ENCODE assay signal across 19 cellular contexts in genomic region chr3:65950340-65951326, GRCh38.
A peak's percentile ranks its signal among the peaks of the same experiment; 100 is the strongest.
DNase-seq lines count a peak whose midpoint lies in the region; ATAC-seq, FAIRE-seq and TF ChIP-seq lines count a peak whose summit lies in the region.
"Had no signal": no experiment of that assay in that cellular context is flagged by ENCODE, and none has a peak within 500 bp of the region (broad histone marks: within the 10 kb centered on the region; RNA-seq: fewer than 3 reads in every experiment).

No MANE protein-coding gene starts in this region.

- no peaks in the 10 kb centered on the region for H3K9me1 ChIP-seq in endothelial cell of umbilical vein (replicated peaks; ENCODE audit: control insufficient read depth, extremely low read depth, insufficient read depth, low read length)

- peaks cover 8% of the 10 kb centered on the region for H3K79me2 ChIP-seq in endothelial cell of umbilical vein (ENCODE audit: control insufficient read depth, insufficient read depth, low read length)

- H2AFZ ChIP-seq in endothelial cell of umbilical vein (ENCODE audit: low read depth, low read length): no peak overlapping the region

- BruUV-seq in Calu3 (replicated peaks; lab: Mats Ljungman, UMichigan) (no TSS peak), endothelial cell of umbilical vein (replicated peaks; lab: Mats Ljungman, UMichigan) (no TSS peak)

- no peaks in the 10 kb centered on the region for H3K27me3 Mint-ChIP-seq in Calu3 (ENCODE audit: unreplicated experiment)
- H3K27me3 Mint-ChIP-seq in mesothelial cell of epicardium (ENCODE audit: low read depth): no peaks in the 10 kb centered on the region
- no peaks in the 10 kb centered on the region for H3K27me3 Mint-ChIP-seq in CD8-positive, alpha-beta T cell (ENCODE audit: low read depth)

- H3K27me3 ChIP-seq in NT2/D1 (ENCODE audit: insufficient read depth, insufficient read length): no peaks in the 10 kb centered on the region
- H3K27me3 ChIP-seq in endothelial cell of umbilical vein (ENCODE audit: control insufficient read depth in 2 of 2, insufficient read depth in 2 of 2, low read length in 2 of 2): no peaks in the 10 kb centered on the region
- H3K27me3 ChIP-seq in CD8-positive, alpha-beta T cell (ENCODE audit: insufficient read depth, low read length): no peaks in the 10 kb centered on the region
- H3K27me3 ChIP-seq: foreskin keratinocyte, neutrophil had no signal

- dilution Hi-C loops in endothelial cell of umbilical vein (cut with MboI; ENCODE audit: extremely low pct_ligation_motif_present, low sequenced_read_pairs): no loop called here

- H3K9me3 Mint-ChIP-seq in Calu3 (ENCODE audit: low read depth, unreplicated experiment): no peaks in the 10 kb centered on the region
- no peaks in the 10 kb centered on the region for H3K9me3 Mint-ChIP-seq in mesothelial cell of epicardium
- H3K9me3 Mint-ChIP-seq in CD8-positive, alpha-beta T cell: no peaks in the 10 kb centered on the region
- H3K9me3 Mint-ChIP-seq: memory B cell had no signal

- peak overlapping the region; percentile 21 for H3K27ac ChIP-seq in endothelial cell of umbilical vein (ENCODE audit: insufficient read depth, low read depth, low read length)
- H3K27ac ChIP-seq in CD8-positive, alpha-beta T cell (ENCODE audit: low read depth, low read length): no peak overlapping the region
- no peak overlapping the region for H3K27ac ChIP-seq in RWPE1
- no peak overlapping the region for H3K27ac ChIP-seq in substantia nigra (ENCODE audit: low read depth, low read length, poor library complexity, severe bottlenecking)
- H3K27ac ChIP-seq: foreskin keratinocyte, neutrophil had no signal

- H3K4me3 ChIP-seq in NT2/D1 (ENCODE audit: insufficient read length, low read depth) (no peak overlapping the region), endothelial cell of umbilical vein (replicated peaks in 1 of 3; ENCODE audit: insufficient read depth in 1 of 3, low read depth in 1 of 3, low read length in 3 of 3) (no peak overlapping the region)
- H3K4me3 ChIP-seq in CD8-positive, alpha-beta T cell (ENCODE audit: low read depth, low read length): no peak overlapping the region

- no peak for ATAC-seq in CD8-positive, alpha-beta T cell
- ATAC-seq: activated T-helper 17 cell treated with anti-CD3 and anti-CD28 coated beads, Interleukin-2, amount 50 U/mL, for 72 hours; foreskin keratinocyte; right cardiac atrium had no signal

- H3K9ac ChIP-seq in NT2/D1 (ENCODE audit: insufficient read length, low read depth): no peak overlapping the region
- H3K9ac ChIP-seq in endothelial cell of umbilical vein (replicated peaks; ENCODE audit: extremely low read depth, insufficient read depth, low read length): no peak overlapping the region

- TF ChIP-seq POLR2A in endothelial cell of umbilical vein (IDR thresholded peaks at IDR 0.05; ENCODE audit: low read depth, low read length): no peak

- H3K4me1 Mint-ChIP-seq in Calu3 (ENCODE audit: low read depth, unreplicated experiment) (peaks cover 78% of the 10 kb centered on the region), mesothelial cell of epicardium (peaks cover 63% of the 10 kb centered on the region)
- H3K4me1 Mint-ChIP-seq in CD8-positive, alpha-beta T cell (ENCODE audit: low read depth): no peaks in the 10 kb centered on the region
- H3K4me1 Mint-ChIP-seq: activated T-helper 17 cell treated with anti-CD3 and anti-CD28 coated beads, Interleukin-2, amount 50 U/mL, for 72 hours; memory B cell had no signal

- H3K4me3 Mint-ChIP-seq in Calu3 (ENCODE audit: low read depth, unreplicated experiment) (no peak overlapping the region), mesothelial cell of epicardium (no peak overlapping the region)
- no peak overlapping the region for H3K4me3 Mint-ChIP-seq in CD8-positive, alpha-beta T cell
- H3K4me3 Mint-ChIP-seq: activated T-helper 17 cell treated with anti-CD3 and anti-CD28 coated beads, Interleukin-2, amount 50 U/mL, for 72 hours; memory B cell had no signal

- CTCF ChIA-PET in Calu3 (lab: Charles Lee) (no interaction called here), endothelial cell of umbilical vein (lab: Charles Lee) (interaction anchor here (1.4 to 2.2 kb wide), 4 partner anchors 13 to 60 kb away, joined by 3 to 8 read pairs (median 6); no protein-coding TSS in a partner anchor), RWPE1 (lab: Yijun Ruan, JAX) (no interaction called here)
- CTCF ChIA-PET in CD8-positive, alpha-beta T cell (lab: Charles Lee): no interaction called here

- intact Hi-C loops in Calu3 (cut with micrococcal nuclease; ENCODE audit: unreplicated experiment): loop anchor here (5.0 kb wide), 4 partner anchors 38 to 247 kb away; no protein-coding TSS in a partner anchor
- intact Hi-C loops in endothelial cell of umbilical vein (cut with micrococcal nuclease): no loop called here
- intact Hi-C loops in CD8-positive, alpha-beta T cell (cut with DNase I, micrococcal nuclease): no loop called here

- no peak for TF ChIP-seq CTCF in Calu3 (IDR thresholded peaks at IDR 0.05; ENCODE audit: unreplicated experiment)
- no peak for TF ChIP-seq CTCF in endothelial cell of umbilical vein (IDR thresholded peaks at IDR 0.05; ENCODE audit: extremely low read depth in 1 of 2, insufficient read depth in 1 of 2, low read depth in 1 of 2, low read length in 2 of 2)
- no peak for TF ChIP-seq CTCF in mesothelial cell of epicardium (IDR thresholded peaks at IDR 0.05; ENCODE audit: unreplicated experiment)
- no peak for TF ChIP-seq CTCF in CD8-positive, alpha-beta T cell (IDR thresholded peaks at IDR 0.05)
- no peak for TF ChIP-seq CTCF in RWPE1 (conservative IDR thresholded peaks at IDR 0.05; ENCODE audit: low read depth)

- no peaks in the 10 kb centered on the region for H4K20me1 ChIP-seq in endothelial cell of umbilical vein (replicated peaks; ENCODE audit: control insufficient read depth, extremely low read depth, insufficient read depth, low read length)

- peak overlapping the region; percentile 82 for H3K27ac Mint-ChIP-seq in Calu3 (ENCODE audit: unreplicated experiment)
- H3K27ac Mint-ChIP-seq in mesothelial cell of epicardium: peak overlapping the region; percentile 83
- H3K27ac Mint-ChIP-seq in CD8-positive, alpha-beta T cell: no peak overlapping the region
- H3K27ac Mint-ChIP-seq: activated T-helper 17 cell treated with anti-CD3 and anti-CD28 coated beads, Interleukin-2, amount 50 U/mL, for 72 hours; memory B cell had no signal

- H3K36me3 Mint-ChIP-seq in Calu3 (ENCODE audit: insufficient read depth, unreplicated experiment): peaks cover 45% of the 10 kb centered on the region
- no peaks in the 10 kb centered on the region for H3K36me3 Mint-ChIP-seq in mesothelial cell of epicardium
- no peaks in the 10 kb centered on the region for H3K36me3 Mint-ChIP-seq in CD8-positive, alpha-beta T cell
- H3K36me3 Mint-ChIP-seq: memory B cell had no signal

- POLR2A ChIA-PET in endothelial cell of umbilical vein (lab: Charles Lee) (no interaction called here), RWPE1 (lab: Yijun Ruan, JAX; ENCODE audit: low non-redundant PET) (no interaction called here)
- POLR2A ChIA-PET in CD8-positive, alpha-beta T cell (lab: Charles Lee): no interaction called here

- no peak for FAIRE-seq in endothelial cell of umbilical vein (lab: Jason Lieb, UNC)

- H3K4me2 ChIP-seq in endothelial cell of umbilical vein (ENCODE audit: insufficient read depth, low read length): peak overlapping the region; percentile 14

- DNase-seq in Calu3: no peak
- DNase-seq in NT2/D1 (ENCODE audit: low read depth, low spot score): peak; percentile 86
- DNase-seq in endothelial cell of umbilical vein (ENCODE audit: low read depth, low spot score): no peak
- DNase-seq in mesothelial cell of epicardium (ENCODE audit: low spot score in 2 of 2, unreplicated experiment in 2 of 2): no peak
- no peak for DNase-seq in Kasumi-1 (lab: John Stamatoyannopoulos, UW)
- no peak for DNase-seq in CD8-positive, alpha-beta T cell
- DNase-seq in RWPE1 (ENCODE audit: low spot score): no peak
- DNase-seq in substantia nigra (lab: John Stamatoyannopoulos, UW): no peak
- DNase-seq: activated CD4-positive, alpha-beta T cell treated with anti-CD3 and anti-CD28 coated beads for 1 hour; foreskin keratinocyte; MM.1S; NCI-H1694 treated with DMSO at 0.1 percent for 48 hours; NCI-H446 treated with DMSO at 0.1 percent for 48 hours; right cardiac atrium; SHP77; T-helper 2 cell had no signal

- peaks cover 6% of the 10 kb centered on the region for H3K4me1 ChIP-seq in NT2/D1 (ENCODE audit: insufficient read depth, insufficient read length)
- H3K4me1 ChIP-seq in endothelial cell of umbilical vein (ENCODE audit: control insufficient read depth, extremely low read depth, insufficient read depth, low read length): peaks cover 90% of the 10 kb centered on the region
- no peaks in the 10 kb centered on the region for H3K4me1 ChIP-seq in CD8-positive, alpha-beta T cell (ENCODE audit: insufficient read depth, low read length)

- H3K36me3 ChIP-seq in NT2/D1 (ENCODE audit: insufficient read depth, insufficient read length, low read length): no peaks in the 10 kb centered on the region
- no peaks in the 10 kb centered on the region for H3K36me3 ChIP-seq in endothelial cell of umbilical vein (ENCODE audit: control insufficient read depth in 2 of 2, extremely low read depth in 1 of 2, insufficient read depth in 2 of 2, low read length in 2 of 2)
- no peaks in the 10 kb centered on the region for H3K36me3 ChIP-seq in CD8-positive, alpha-beta T cell (ENCODE audit: insufficient read depth, low read length)
- H3K36me3 ChIP-seq: neutrophil had no signal

- H3K9me3 ChIP-seq in NT2/D1 (ENCODE audit: insufficient read depth, low read length): no peaks in the 10 kb centered on the region
- H3K9me3 ChIP-seq in endothelial cell of umbilical vein (replicated peaks; ENCODE audit: control insufficient read depth, insufficient read depth, low read length): no peaks in the 10 kb centered on the region
- H3K9me3 ChIP-seq in CD8-positive, alpha-beta T cell (ENCODE audit: low read length): no peaks in the 10 kb centered on the region
- H3K9me3 ChIP-seq: neutrophil had no signal

TF ChIP-seq in endothelial cell of umbilical vein, 7 proteins besides CTCF, POLR2A, EP300 and RAD21:
- no peak for TF ChIP-seq POLR2AphosphoS5 (IDR thresholded peaks at IDR 0.05; ENCODE audit: insufficient read depth, low read depth, low read length)
- no peak for TF ChIP-seq GATA2 (IDR thresholded peaks at IDR 0.05; ENCODE audit: insufficient read depth, insufficient read length, low read depth, low read length)
- no peak for TF ChIP-seq MAX (IDR thresholded peaks at IDR 0.05; ENCODE audit: insufficient read depth, insufficient read length)
- no peak for TF ChIP-seq MYC (IDR thresholded peaks at IDR 0.05; ENCODE audit: low read depth, low read length)
- TF ChIP-seq JUN (IDR thresholded peaks at IDR 0.05; ENCODE audit: borderline replicate concordance, insufficient read depth, insufficient read length, low read depth): no peak
- TF ChIP-seq EZH2 (IDR thresholded peaks at IDR 0.05; ENCODE audit: borderline replicate concordance, low read depth, low read length, severe bottlenecking): no peak
- TF ChIP-seq FOS (IDR thresholded peaks at IDR 0.05; ENCODE audit: borderline replicate concordance, insufficient read depth, low read length): no peak
TF ChIP-seq in endothelial cell of umbilical vein: peak in this region for 0.
